Comparison of ENCODE assay signal across 12 cellular contexts in genomic region chr4:101337688-101338087, GRCh38. TPM values are rescaled to one million over a fixed set of nuclear protein-coding genes. Genes with fewer than 3 reads are reported as not detected.
DNase-seq lines count a peak whose midpoint lies in the region; ATAC-seq, FAIRE-seq and TF ChIP-seq lines count a peak whose summit lies in the region.
"Had no signal": no experiment of that assay in that cellular context is flagged by ENCODE, and none has a peak within 500 bp of the region (broad histone marks: within the 10 kb centered on the region; RNA-seq: fewer than 3 reads in every experiment).

No MANE protein-coding gene starts in this region.

- H3K79me2 ChIP-seq in keratinocyte (ENCODE audit: control insufficient read depth, insufficient read depth, low read length), result peaks cover 99% of the 10 kb centered on the region

- no peaks in the 10 kb centered on the region for H3K9me3 ChIP-seq in keratinocyte (ENCODE audit: control insufficient read depth, low read depth, low read length)
- H3K9me3 ChIP-seq: BLaER1, neutrophil had no signal

- no peak for ATAC-seq in HG02870 (IDR thresholded peaks at IDR 0.05; ENCODE audit: unreplicated experiment)

- TF ChIP-seq CTCF in HFFc6 (IDR thresholded peaks at IDR 0.05), result no peak
- TF ChIP-seq CTCF in keratinocyte (optimal IDR thresholded peaks at IDR 0.05 in 1 of 3, IDR thresholded peaks at IDR 0.05 in 1 of 3, conservative IDR thresholded peaks at IDR 0.05 in 1 of 3; ENCODE audit: extremely low read depth in 1 of 3, insufficient read depth in 2 of 3, low read length in 3 of 3), result no peak

- H3K4me1 ChIP-seq in keratinocyte (ENCODE audit: control insufficient read depth, extremely low read depth, insufficient read depth, low read length), result peaks cover 19% of the 10 kb centered on the region

- peak; percentile 90 for FAIRE-seq in keratinocyte (lab: Jason Lieb, UNC)
- FAIRE-seq: kidney had no signal

- H3K36me3 ChIP-seq in keratinocyte (ENCODE audit: control insufficient read depth in 2 of 2, extremely low read depth in 1 of 2, insufficient read depth in 2 of 2, low read length in 2 of 2), result peaks cover 0 to 2% of the 10 kb centered on the region in 2 experiments
- H3K36me3 ChIP-seq: neutrophil had no signal

- H3K27me3 Mint-ChIP-seq in HFFc6 (ENCODE audit: insufficient read depth), result no peaks in the 10 kb centered on the region

- no peak overlapping the region for H3K4me2 ChIP-seq in keratinocyte (ENCODE audit: control insufficient read depth, extremely low read depth, insufficient read depth, low read depth, low read length)
- H3K4me2 ChIP-seq: BLaER1 had no signal

- H3K27ac ChIP-seq in keratinocyte (ENCODE audit: control insufficient read depth, insufficient read depth, low read length), result peak overlapping the region; percentile 36
- H3K27ac ChIP-seq: BLaER1 had no signal

- peak overlapping the region; percentile 33; the same call in 1 of the 2 replicates for H3K4me3 Mint-ChIP-seq in HFFc6

- H2AFZ ChIP-seq in keratinocyte (ENCODE audit: control insufficient read depth, low read length), result no peak overlapping the region

- no peaks in the 10 kb centered on the region for H3K9me3 Mint-ChIP-seq in HFFc6

- dilution Hi-C loops in keratinocyte (cut with MboI; ENCODE audit: extremely low pct_ligation_motif_present, low sequenced_read_pairs), result no loop called here

- peaks cover 57% of the 10 kb centered on the region for H3K4me1 Mint-ChIP-seq in HFFc6 (ENCODE audit: low read depth)

- no peak overlapping the region for H3K9ac ChIP-seq in keratinocyte (ENCODE audit: control insufficient read depth, extremely low read depth, insufficient read depth, low read length)
- H3K9ac ChIP-seq: BLaER1 had no signal

- in situ Hi-C loops in ACHN (cut with HindIII; ENCODE audit: low pct_ligation_motif_present, low pct_unique_long_range_greater_than_20kb, low sequenced_read_pairs), result no loop called here

- H3K27me3 ChIP-seq in keratinocyte (ENCODE audit: control insufficient read depth, extremely low read depth, insufficient read depth, low read length), result no peaks in the 10 kb centered on the region
- H3K27me3 ChIP-seq: BLaER1, neutrophil had no signal

- DNase-seq in ACHN (peak; percentile 68), HFFc6 (peak; percentile 73), amniotic epithelial cell (ENCODE audit: low read depth) (peak; percentile 66), keratinocyte (ENCODE audit: low read depth, low spot score) (no peak), RPMI8226 (no peak), ureter (ENCODE audit: low spot score) (no peak), NCI-H187 (lab: John Stamatoyannopoulos, UW) (no peak)
- DNase-seq: kidney; NK-92 treated with Interleukin-12 subunit alpha and Interleukin-12 subunit beta, amount 100 ng/mL, for 24 hours had no signal

- peak overlapping the region; percentile 67 for H3K27ac Mint-ChIP-seq in HFFc6

- no peaks in the 10 kb centered on the region for H4K20me1 ChIP-seq in keratinocyte (ENCODE audit: control insufficient read depth, extremely low read depth, insufficient read depth, low read length)

- H3K9me1 ChIP-seq in keratinocyte (ENCODE audit: control insufficient read depth, extremely low read depth, insufficient read depth, low read length), result no peaks in the 10 kb centered on the region

- no peak overlapping the region for H3K4me3 ChIP-seq in keratinocyte (ENCODE audit: control insufficient read depth in 2 of 3, extremely low read depth in 1 of 3, insufficient read depth in 2 of 3, low read depth in 1 of 3, low read length in 3 of 3)
- H3K4me3 ChIP-seq: BLaER1 had no signal

- peaks cover 4% of the 10 kb centered on the region for H3K36me3 Mint-ChIP-seq in HFFc6 (ENCODE audit: low read depth)

RNA-seq across cellular contexts. Expression of gene PPP3CA, which starts 9.6 kb away (rescaled TPM):
- 10 to 100 TPM; 45.9 to 59.6 (median 55.0) TPM for total RNA-seq in HFFc6 (2021; fragmentation: NEBNext Ultra II Directional; extraction: Animal tissue kit (Norgen Biotek cat#: 25700))
- 24.9 to 44.0 TPM (median 43.3 TPM) in 3 replicates for polyA plus RNA-seq in keratinocyte
- polyA plus RNA-seq in keratinocyte (2011; ENCODE audit: low read depth), result 8.5 TPM
- 26.2 and 53.3 TPM in 2 replicates for polyA plus RNA-seq in keratinocyte (2011; cell fraction: cytosol; rRNA removed)
- 47.2 and 53.1 TPM in 2 replicates for polyA plus RNA-seq in keratinocyte (2011; cell fraction: nucleus; rRNA removed)
- polyA plus RNA-seq in keratinocyte (2012; ENCODE audit: low replicate concordance), result 26.5 and 65.2 TPM in 2 replicates
- 30.8 to 95.0 TPM (median 41.5 TPM) in 3 replicates for polyA minus RNA-seq in keratinocyte
- polyA minus RNA-seq in keratinocyte (2011; cell fraction: cytosol; rRNA and poly(A)+ RNA removed), result 63.1 TPM
- 61.9 and 124 TPM in 2 replicates for polyA minus RNA-seq in keratinocyte (2011; cell fraction: nucleus; rRNA and poly(A)+ RNA removed)
- 36.2 TPM for total RNA-seq in ureter

Comparison
In these comparisons a context has a peak if more than half of its experiments do, and no peak if none do; other contexts are left out.
1. DNase-seq: peak in ACHN (single experiment), HFFc6 (single experiment) and amniotic epithelial cell (single experiment); none in keratinocyte (single experiment), RPMI8226 (single experiment), ureter (single experiment) and NCI-H187 (0 of 2).